Comparison of ENCODE assay signal across 8 cellular contexts in genomic region chr7:36367561-36367889, GRCh38. TPM values are rescaled to one million over a fixed set of nuclear protein-coding genes. Genes with fewer than 3 reads are reported as not detected.
DNase-seq lines count a peak whose midpoint lies in the region; ATAC-seq and TF ChIP-seq lines count a peak whose summit lies in the region.

No MANE protein-coding gene starts in this region.

- no peak for ATAC-seq in activated T-cell treated with anti-CD3 and anti-CD28 coated beads, Interleukin-2, amount 50 U/mL, for 72 hours (replicated peaks in 1 of 2)
- ATAC-seq in right lobe of liver (peak in 1 of 4 donors; percentile 58), upper lobe of right lung (no peak), GM18861 (IDR thresholded peaks at IDR 0.05; ENCODE audit: unreplicated experiment) (no peak)

- no peaks in the 10 kb centered on the region for H3K36me3 Mint-ChIP-seq in activated T-cell treated with anti-CD3 and anti-CD28 coated beads, Interleukin-2, amount 50 U/mL, for 72 hours (ENCODE audit: insufficient read depth in 2 of 2)

- H3K27me3 ChIP-seq in adipocyte (replicated peaks; ENCODE audit: control insufficient read depth, insufficient read depth, low read length) = no peaks in the 10 kb centered on the region
- no peaks in the 10 kb centered on the region for H3K27me3 ChIP-seq in right lobe of liver
- H3K27me3 ChIP-seq in upper lobe of right lung = no peaks in the 10 kb centered on the region

- peak overlapping the region; percentile 84 for H3K9ac ChIP-seq in adipocyte (ENCODE audit: low read length)

- intact Hi-C loops in right lobe of liver (cut with DNase I) (no loop called here), upper lobe of right lung (cut with DNase I) (no loop called here)

- peak overlapping the region in 1 of 3 donors; percentile 68 for H3K27ac ChIP-seq in right lobe of liver
- no peak overlapping the region for H3K27ac ChIP-seq in upper lobe of right lung

- H3K9me3 Mint-ChIP-seq in activated T-cell treated with anti-CD3 and anti-CD28 coated beads, Interleukin-2, amount 50 U/mL, for 72 hours = no peaks in the 10 kb centered on the region

- TF ChIP-seq CTCF in right lobe of liver (IDR thresholded peaks at IDR 0.05) (no peak), upper lobe of right lung (IDR thresholded peaks at IDR 0.05) (no peak)

- peaks cover 4% of the 10 kb centered on the region for H3K4me1 ChIP-seq in adipocyte (ENCODE audit: control insufficient read depth, insufficient read depth, low read length)
- no peaks in the 10 kb centered on the region for H3K4me1 ChIP-seq in right lobe of liver
- no peaks in the 10 kb centered on the region for H3K4me1 ChIP-seq in upper lobe of right lung

- WGBS in right lobe of liver (ENCODE audit: insufficient coverage, low coverage, low lambda C conversion rate, missing lambda C conversion rate) = 55% methylated on average over 9 of the region's 9 CpGs

- H3K4me3 ChIP-seq in adipocyte (ENCODE audit: low read length) (peak overlapping the region; percentile 97), right lobe of liver (peak overlapping the region; percentile 73 to 79 (median 76)), upper lobe of right lung (peak overlapping the region; percentile 60)

- peaks cover 6% of the 10 kb centered on the region for H3K4me1 Mint-ChIP-seq in activated T-cell treated with anti-CD3 and anti-CD28 coated beads, Interleukin-2, amount 50 U/mL, for 72 hours (ENCODE audit: low read depth)

- H3K4me3 Mint-ChIP-seq in activated T-cell treated with anti-CD3 and anti-CD28 coated beads, Interleukin-2, amount 50 U/mL, for 72 hours = peak overlapping the region; percentile 90 to 96

- TF ChIP-seq POLR2A in right lobe of liver (IDR thresholded peaks at IDR 0.05) = no peak

- H3K36me3 ChIP-seq in adipocyte (ENCODE audit: control insufficient read depth, insufficient read depth, low read length, severe bottlenecking) (no peaks in the 10 kb centered on the region), right lobe of liver (no peaks in the 10 kb centered on the region), upper lobe of right lung (no peaks in the 10 kb centered on the region)

- no peak overlapping the region for H3K27ac Mint-ChIP-seq in activated T-cell treated with anti-CD3 and anti-CD28 coated beads, Interleukin-2, amount 50 U/mL, for 72 hours

- no peaks in the 10 kb centered on the region for H3K27me3 Mint-ChIP-seq in activated T-cell treated with anti-CD3 and anti-CD28 coated beads, Interleukin-2, amount 50 U/mL, for 72 hours (ENCODE audit: low read depth)

- no peak for DNase-seq in activated T-cell treated with anti-CD3 and anti-CD28 coated beads, Interleukin-2, amount 50 U/mL, for 72 hours
- DNase-seq in activated T-cell treated with anti-CD3 and anti-CD28 coated beads, Interleukin-2, amount 50 U/mL, for 1 hour = no peak
- DNase-seq in adipocyte (ENCODE audit: low read depth) (no peak), right lobe of liver (no peak), upper lobe of right lung (no peak), iPS-NIHi11 (ENCODE audit: low spot score) (no peak), cortex of kidney (lab: John Stamatoyannopoulos, UW) (no peak)

- H3K9me3 ChIP-seq in adipocyte (ENCODE audit: control insufficient read depth, low read length) = no peaks in the 10 kb centered on the region
- no peaks in the 10 kb centered on the region for H3K9me3 ChIP-seq in right lobe of liver
- no peaks in the 10 kb centered on the region for H3K9me3 ChIP-seq in upper lobe of right lung

RNA-seq across cellular contexts. Expression of gene ANLN, which starts 22.1 kb away (rescaled TPM):
- total RNA-seq in activated T-cell treated with anti-CD3 and anti-CD28 coated beads, Interleukin-2, amount 50 U/mL, for 72 hours = 10 to 100 TPM; 46.1 to 49.5 TPM
- total RNA-seq in right lobe of liver = 1 to 10 TPM in 4 of 6 experiments, under 1 TPM in 2; 0.44 to 7.8 (median 2.2) TPM
- total RNA-seq in upper lobe of right lung = 3.3 TPM

Comparison
In these comparisons a context has a peak if more than half of its experiments do, and no peak if none do; other contexts are left out.
1. RNA of gene ANLN, which starts 22.1 kb away (total RNA-seq): 46.1 to 49.5 TPM in activated T-cell treated with anti-CD3 and anti-CD28 coated beads, Interleukin-2, amount 50 U/mL, for 72 hours; 3.3 TPM in upper lobe of right lung (single experiment) and 0.44 to 7.8 TPM in right lobe of liver; every median in the first group is over 4 times any median in the second.
2. Peak in every context shown above with its lines, with median percentiles within 50 percentile points of each other: H3K4me3 ChIP-seq.